In the genomic region with DNA sequence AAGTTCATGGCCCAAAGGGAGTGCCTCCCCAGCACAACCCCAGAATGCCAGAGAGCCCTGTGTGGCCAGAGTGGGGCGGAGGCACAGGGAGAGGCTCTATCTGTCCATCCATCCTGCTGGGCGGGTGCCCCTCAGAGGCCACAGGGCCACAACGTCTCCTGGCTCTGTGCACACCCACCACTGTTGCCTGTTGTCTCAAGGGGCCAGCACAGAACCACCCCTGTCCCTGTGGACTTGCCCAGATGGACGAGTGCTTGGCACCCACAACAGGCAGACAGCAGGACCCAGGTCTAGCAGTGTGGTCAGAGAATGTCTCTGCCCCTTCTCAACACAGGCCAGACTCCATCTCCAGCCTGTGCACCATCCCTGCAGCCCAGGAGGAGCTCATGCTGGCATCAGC, we compare ENCODE assay signal across 27 cellular contexts.
"Had no signal": no experiment of that assay in that cellular context is flagged by ENCODE, and none has a peak within 500 bp of the region (broad histone marks: within the 10 kb centered on the region; RNA-seq: fewer than 3 reads in every experiment).

No MANE protein-coding gene starts in this region.

- DNase-seq: activated CD4-positive, alpha-beta T cell treated with anti-CD3 and anti-CD28 coated beads, Interleukin-2, amount 10 ng/mL, durations not matched to agents 24 days and 14 days; activated CD4-positive, alpha-beta T cell treated with anti-CD3 and anti-CD28 coated beads, Interleukin-2, amount 50 U/mL, for 4 hours; activated CD8-positive, alpha-beta T cell treated with anti-CD3 and anti-CD28 coated beads for 36 hours; activated naive CD4-positive, alpha-beta T cell treated with anti-CD3 and anti-CD28 coated beads, Interleukin-2, amount 10 ng/mL, durations not matched to agents 7 days and 5 days; activated naive CD8-positive, alpha-beta T cell treated with anti-CD3 and anti-CD28 coated beads, Interleukin-2, amount 50 U/mL, for 24 hours; activated T-cell treated with anti-CD3 and anti-CD28 coated beads, Interleukin-2, amount 50 U/mL, for 1 hour; anterior cingulate cortex; caudate nucleus; MM.1S; MV-4-11; NCI-H1092; NCI-H1436 treated with DMSO at 0.1 percent for 48 hours; NCI-H1694 treated with DMSO at 0.1 percent for 48 hours; NCI-H2029; NCI-H345; NCI-H526; NCI-H748 treated with DMSO at 0.1 percent for 48 hours; NK-92 treated with Interleukin-12 subunit alpha and Interleukin-12 subunit beta, amount 100 ng/mL, for 24 hours; PC-3; Peyer's patch; RPMI8226; SIG-M5; T1000 had no signal

- H3K27ac Mint-ChIP-seq: activated CD4-positive, alpha-beta T cell treated with anti-CD3 and anti-CD28 coated beads, Interleukin-2, amount 10 ng/mL, durations not matched to agents 24 days and 14 days; activated CD8-positive, alpha-beta T cell treated with anti-CD3 and anti-CD28 coated beads for 36 hours; activated naive CD4-positive, alpha-beta T cell treated with anti-CD3 and anti-CD28 coated beads, Interleukin-2, amount 10 ng/mL, durations not matched to agents 7 days and 5 days; activated naive CD8-positive, alpha-beta T cell; activated naive CD8-positive, alpha-beta T cell treated with anti-CD3 and anti-CD28 coated beads, Interleukin-2, amount 50 U/mL, for 24 hours; activated T-helper 2 cell treated with anti-CD3 and anti-CD28 coated beads, Interferon-gamma antibody, Interleukin-2, Interleukin-4, amounts not matched to agents 10 μg/mL and 5 μg/mL and 100 μg/mL, durations not matched to agents 14 hours and 24 hours and 36 hours had no signal

- H3K27ac ChIP-seq: KMS-11, Peyer's patch had no signal

- H3K36me3 ChIP-seq: Peyer's patch had no signal

- H3K4me3 Mint-ChIP-seq: activated CD4-positive, alpha-beta T cell treated with anti-CD3 and anti-CD28 coated beads, Interleukin-2, amount 10 ng/mL, durations not matched to agents 24 days and 14 days; activated CD8-positive, alpha-beta T cell treated with anti-CD3 and anti-CD28 coated beads for 36 hours; activated naive CD4-positive, alpha-beta T cell treated with anti-CD3 and anti-CD28 coated beads, Interleukin-2, amount 10 ng/mL, durations not matched to agents 7 days and 5 days; activated naive CD8-positive, alpha-beta T cell; activated naive CD8-positive, alpha-beta T cell treated with anti-CD3 and anti-CD28 coated beads, Interleukin-2, amount 50 U/mL, for 24 hours; brain had no signal

- H3K9ac ChIP-seq: KMS-11 had no signal

- H3K9me3 Mint-ChIP-seq: activated CD4-positive, alpha-beta T cell treated with anti-CD3 and anti-CD28 coated beads, Interleukin-2, amount 10 ng/mL, durations not matched to agents 24 days and 14 days; activated T-helper 2 cell treated with anti-CD3 and anti-CD28 coated beads, Interferon-gamma antibody, Interleukin-2, Interleukin-4, amounts not matched to agents 10 μg/mL and 5 μg/mL and 100 μg/mL, durations not matched to agents 14 hours and 24 hours and 36 hours had no signal

- H3K36me3 Mint-ChIP-seq: activated naive CD4-positive, alpha-beta T cell treated with anti-CD3 and anti-CD28 coated beads, Interleukin-2, amount 10 ng/mL, durations not matched to agents 7 days and 5 days; activated naive CD8-positive, alpha-beta T cell had no signal

- ATAC-seq: activated CD8-positive, alpha-beta T cell treated with anti-CD3 and anti-CD28 coated beads for 36 hours; activated naive CD8-positive, alpha-beta T cell treated with anti-CD3 and anti-CD28 coated beads, Interleukin-2, amount 50 U/mL, for 24 hours; PC-3 had no signal

- H3K4me3 ChIP-seq: Peyer's patch had no signal

- H3K4me2 ChIP-seq: KMS-11 had no signal
